Comparison of ENCODE assay signal across 8 cellular contexts in genomic region chr2:111480016-111480625, GRCh38.
DNase-seq lines count a peak whose midpoint lies in the region; ATAC-seq and TF ChIP-seq lines count a peak whose summit lies in the region.
"Not testable (repeated sequence)": the region's sequence is repeated elsewhere in the genome, so short reads cannot be mapped to it uniquely, and the experiment has no call there.

No MANE protein-coding gene starts in this region.

- not testable (repeated sequence) for H3K36me3 Mint-ChIP-seq in activated naive CD4-positive, alpha-beta T cell treated with anti-CD3 and anti-CD28 coated beads for 36 hours (ENCODE audit: low read depth)

- in situ Hi-C loops in gastrocnemius medialis (cut with MboI; ENCODE audit: low sequenced_read_pairs in 4 of 4) = not testable (repeated sequence)

- H3K4me3 ChIP-seq in OCI-LY1 (ENCODE audit: low read depth, low read length, poor library complexity, severe bottlenecking) = peak overlapping the region; percentile 22
- not testable (repeated sequence) for H3K4me3 ChIP-seq in coronary artery, gastrocnemius medialis, upper lobe of right lung

- H3K4me3 Mint-ChIP-seq in activated naive CD4-positive, alpha-beta T cell treated with anti-CD3 and anti-CD28 coated beads for 36 hours = peak overlapping the region; percentile 6

- not testable (repeated sequence) for H3K27me3 Mint-ChIP-seq in activated naive CD4-positive, alpha-beta T cell treated with anti-CD3 and anti-CD28 coated beads for 36 hours (ENCODE audit: low read depth)

- not testable (repeated sequence) for H4K20me1 ChIP-seq in OCI-LY1 (ENCODE audit: insufficient read depth, low read length)

- not testable (repeated sequence) for H3K9me3 ChIP-seq in OCI-LY1 (ENCODE audit: low read length); gastrocnemius medialis; upper lobe of right lung

- TF ChIP-seq POLR2A in gastrocnemius medialis (IDR thresholded peaks at IDR 0.05) = not testable (repeated sequence)

- H2AFZ ChIP-seq in OCI-LY1 (ENCODE audit: low read length) = not testable (repeated sequence)

- DNase-seq in ELR (ENCODE audit: low read depth) = peak; percentile 24
- DNase-seq in activated CD4-positive, alpha-beta T cell treated with anti-CD3 and anti-CD28 coated beads, Interleukin-2, amount 50 U/mL, for 4 hours = peak; percentile 31 to 41
- DNase-seq in activated naive CD4-positive, alpha-beta T cell treated with anti-CD3 and anti-CD28 coated beads for 36 hours = peak; percentile 40
- not testable (repeated sequence) for DNase-seq in coronary artery (ENCODE audit: low spot score); left ventricle myocardium superior; gastrocnemius medialis; upper lobe of right lung

- peaks cover 25% of the 10 kb centered on the region for H3K4me1 Mint-ChIP-seq in activated naive CD4-positive, alpha-beta T cell treated with anti-CD3 and anti-CD28 coated beads for 36 hours (ENCODE audit: low read depth)

- H3K36me3 ChIP-seq in OCI-LY1 (ENCODE audit: insufficient read depth, low read length); gastrocnemius medialis; upper lobe of right lung: not testable (repeated sequence)

- H3K27ac ChIP-seq in OCI-LY1 (ENCODE audit: low read depth, low read length, poor library complexity, severe bottlenecking) = peak overlapping the region; percentile 94
- peak overlapping the region; percentile 27 to 72 for H3K27ac ChIP-seq in coronary artery
- H3K27ac ChIP-seq in gastrocnemius medialis = not testable (repeated sequence)
- peak overlapping the region; percentile 30 for H3K27ac ChIP-seq in upper lobe of right lung

- not testable (repeated sequence) for H3K27me3 ChIP-seq in OCI-LY1 (ENCODE audit: insufficient read depth, low read length); gastrocnemius medialis; upper lobe of right lung

- intact Hi-C loops in activated naive CD4-positive, alpha-beta T cell treated with anti-CD3 and anti-CD28 coated beads for 36 hours (cut with micrococcal nuclease) = loop anchor here (5.0 kb wide), 1 partner anchor 227 kb away; no protein-coding TSS in a partner anchor
- intact Hi-C loops in left ventricle myocardium superior (cut with micrococcal nuclease); gastrocnemius medialis (cut with DNase I; ENCODE audit: low total_unique reads); upper lobe of right lung (cut with DNase I): not testable (repeated sequence)

- not testable (repeated sequence) for H3K9me2 ChIP-seq in OCI-LY1 (ENCODE audit: low read depth, low read length)

- CTCF ChIA-PET in activated naive CD4-positive, alpha-beta T cell treated with anti-CD3 and anti-CD28 coated beads for 36 hours (lab: Charles Lee) = not testable (repeated sequence)

- H3F3A ChIP-seq in OCI-LY1 (ENCODE audit: insufficient read depth, low read length) = not testable (repeated sequence)

- not testable (repeated sequence) for H3K9me3 Mint-ChIP-seq in activated naive CD4-positive, alpha-beta T cell treated with anti-CD3 and anti-CD28 coated beads for 36 hours

- H3K4me1 ChIP-seq in OCI-LY1 (ENCODE audit: insufficient read depth, low read length, severe bottlenecking) = peaks cover 81% of the 10 kb centered on the region
- not testable (repeated sequence) for H3K4me1 ChIP-seq in gastrocnemius medialis, upper lobe of right lung

- H3K27ac Mint-ChIP-seq in activated naive CD4-positive, alpha-beta T cell treated with anti-CD3 and anti-CD28 coated beads for 36 hours = peak overlapping the region; percentile 65

- ATAC-seq in left ventricle myocardium superior (peak; percentile 28), gastrocnemius medialis (peak; percentile 10 to 11), upper lobe of right lung (peak; percentile 54)

- H3K4me2 ChIP-seq in OCI-LY1 (ENCODE audit: low read length) = peak overlapping the region; percentile 55

- not testable (repeated sequence) for H3K79me2 ChIP-seq in OCI-LY1 (ENCODE audit: insufficient read depth, low read length)

- H3K9ac ChIP-seq in OCI-LY1 (ENCODE audit: low read length) = peak overlapping the region; percentile 75

- TF ChIP-seq CTCF in OCI-LY1 (IDR thresholded peaks at IDR 0.05; ENCODE audit: low read length); coronary artery (IDR thresholded peaks at IDR 0.05); gastrocnemius medialis (IDR thresholded peaks at IDR 0.05 in 4 of 5, conservative IDR thresholded peaks at IDR 0.05 in 1 of 5); upper lobe of right lung (IDR thresholded peaks at IDR 0.05): not testable (repeated sequence)
